In genomic region chr20:35849726-35850125, GRCh38 we compare ENCODE assay signal across 13 cellular contexts.
DNase-seq lines count a peak whose midpoint lies in the region; ATAC-seq, FAIRE-seq and TF ChIP-seq lines count a peak whose summit lies in the region.
"Had no signal": no experiment of that assay in that cellular context is flagged by ENCODE, and none has a peak within 500 bp of the region (broad histone marks: within the 10 kb centered on the region; RNA-seq: fewer than 3 reads in every experiment).

No MANE protein-coding gene starts in this region.

- CTCF ChIA-PET in HepG2 (lab: Yijun Ruan, JAX; ENCODE audit: low intra/inter-chr PET ratio, low total read pairs) (no interaction called here), A673 (lab: Charles Lee) (no interaction called here)

- peaks cover 1% of the 10 kb centered on the region for H3K9me3 Mint-ChIP-seq in astrocyte (ENCODE audit: unreplicated experiment)
- H3K9me3 Mint-ChIP-seq in nephron progenitor cell = peaks cover 4% of the 10 kb centered on the region

- no peak overlapping the region for H2AFZ ChIP-seq in astrocyte (ENCODE audit: low read depth, low read length)
- H2AFZ ChIP-seq in HepG2 (ENCODE audit: low read length) = no peak overlapping the region

- H4K20me1 ChIP-seq in astrocyte (ENCODE audit: insufficient read depth, low read length) (peaks cover 14% of the 10 kb centered on the region), HepG2 (ENCODE audit: insufficient read depth, low read length) (no peaks in the 10 kb centered on the region)

- H3K4me1 ChIP-seq in HUES64 (ENCODE audit: insufficient read depth, low read length) = no peaks in the 10 kb centered on the region
- no peaks in the 10 kb centered on the region for H3K4me1 ChIP-seq in astrocyte (ENCODE audit: insufficient read depth, low read length)
- peaks cover 6% of the 10 kb centered on the region for H3K4me1 ChIP-seq in HepG2 (ENCODE audit: insufficient read depth, low read length)
- no peaks in the 10 kb centered on the region for H3K4me1 ChIP-seq in A673 (ENCODE audit: insufficient read depth, low read length, poor library complexity, severe bottlenecking)

- H3K4me1 Mint-ChIP-seq in astrocyte (ENCODE audit: low read depth, unreplicated experiment) (peaks cover 11% of the 10 kb centered on the region), nephron progenitor cell (peaks cover 9% of the 10 kb centered on the region)

- WGBS in HUES64 = 92% methylated on average over 4 of the region's 4 CpGs
- 88% methylated on average over 4 of the region's 4 CpGs for WGBS in HepG2 (ENCODE audit: low lambda C conversion rate)

- TF ChIP-seq EP300 in HepG2 (IDR thresholded peaks at IDR 0.05; ENCODE audit: low read depth in 2 of 2, low read length in 2 of 2) = no peak
- TF ChIP-seq EP300 in HepG2 (CRISPR knock-in tag; IDR thresholded peaks at IDR 0.05; ENCODE audit: borderline replicate concordance) = no peak

- H3K4me3 ChIP-seq in HUES64 (ENCODE audit: low read length) (no peak overlapping the region), astrocyte (ENCODE audit: insufficient read depth, low read depth, low read length) (no peak overlapping the region), HepG2 (replicated peaks in 1 of 3; ENCODE audit: insufficient read depth in 1 of 3, low read depth in 2 of 3, low read length in 3 of 3) (no peak overlapping the region), A673 (ENCODE audit: low read depth, low read length, poor library complexity, severe bottlenecking) (no peak overlapping the region)
- H3K4me3 ChIP-seq: esophagus muscularis mucosa, left ventricle myocardium inferior had no signal

- H3K9me3 ChIP-seq in HUES64 (ENCODE audit: insufficient read depth, low read depth, low read length) = no peaks in the 10 kb centered on the region
- H3K9me3 ChIP-seq in astrocyte (ENCODE audit: insufficient read depth, low read depth, low read length) = no peaks in the 10 kb centered on the region
- no peaks in the 10 kb centered on the region for H3K9me3 ChIP-seq in HepG2 (ENCODE audit: low read length)
- H3K9me3 ChIP-seq in A673 (ENCODE audit: low read depth, low read length, poor library complexity, severe bottlenecking) = no peaks in the 10 kb centered on the region
- H3K9me3 ChIP-seq: esophagus muscularis mucosa, left ventricle myocardium inferior had no signal

- H3K4me3 Mint-ChIP-seq in astrocyte (ENCODE audit: unreplicated experiment) (no peak overlapping the region), nephron progenitor cell (no peak overlapping the region)

- H3K36me3 Mint-ChIP-seq in astrocyte (ENCODE audit: low read depth, unreplicated experiment) (peaks cover 34% of the 10 kb centered on the region), nephron progenitor cell (ENCODE audit: low read depth) (peaks cover 69% of the 10 kb centered on the region)

- POLR2A ChIA-PET in HepG2 (lab: Yijun Ruan, JAX) (interaction anchor here (0.5 to 1.7 kb wide), 3 partner anchors 9 to 107 kb away, joined by 3 to 6 read pairs (median 3); partner anchors contain the start of gene RBM39), A673 (lab: Charles Lee; ENCODE audit: low non-redundant PET) (interaction anchor here (0.6 kb wide), 1 partner anchor 17 kb away, joined by 3 read pairs; no protein-coding TSS in a partner anchor)

- no TSS peak for BruUV-seq in HepG2 (replicated peaks; lab: Mats Ljungman, UMichigan)
- no TSS peak for BruUV-seq in A673 (replicated peaks; lab: Mats Ljungman, UMichigan)

- ATAC-seq in HepG2 = no peak

- FAIRE-seq in astrocyte (lab: Jason Lieb, UNC) = no peak
- FAIRE-seq in HepG2 (lab: Jason Lieb, UNC) = no peak
- FAIRE-seq: urothelium cell line had no signal

- TF ChIP-seq RAD21 in HepG2 (CRISPR knock-in tag; IDR thresholded peaks at IDR 0.05) = no peak

- H3K36me3 ChIP-seq in HUES64 (ENCODE audit: insufficient read depth, low read length) = peaks cover 56% of the 10 kb centered on the region
- H3K36me3 ChIP-seq in astrocyte (ENCODE audit: insufficient read depth, low read length) = peaks cover 2% of the 10 kb centered on the region
- H3K36me3 ChIP-seq in HepG2 (replicated peaks in 1 of 2; ENCODE audit: control insufficient read depth in 1 of 2, insufficient read depth in 2 of 2, low read length in 2 of 2) = peaks cover 17 to 27% of the 10 kb centered on the region in 2 experiments
- peaks cover 2% of the 10 kb centered on the region for H3K36me3 ChIP-seq in A673 (ENCODE audit: insufficient read depth, low read length, poor library complexity, severe bottlenecking)

- H3K27me3 ChIP-seq in HUES64 (ENCODE audit: insufficient read depth, low read length) = no peaks in the 10 kb centered on the region
- H3K27me3 ChIP-seq in astrocyte (ENCODE audit: insufficient read depth, low read length) = no peaks in the 10 kb centered on the region
- no peaks in the 10 kb centered on the region for H3K27me3 ChIP-seq in HepG2 (ENCODE audit: control insufficient read depth in 1 of 2, insufficient read depth in 2 of 2, low read length in 2 of 2)
- no peaks in the 10 kb centered on the region for H3K27me3 ChIP-seq in A673 (replicated peaks; ENCODE audit: insufficient read depth, low read depth, low read length, poor library complexity)
- H3K27me3 ChIP-seq: esophagus muscularis mucosa had no signal

- peak overlapping the region; percentile 16 for H3K27ac Mint-ChIP-seq in astrocyte (ENCODE audit: unreplicated experiment)
- peak overlapping the region; percentile 21 for H3K27ac Mint-ChIP-seq in nephron progenitor cell

- H3K27ac ChIP-seq in HUES64 (ENCODE audit: low read depth, low read length) (peak overlapping the region; percentile 12; the same call in 1 of the 2 replicates), astrocyte (ENCODE audit: low read depth, low read length) (no peak overlapping the region), HepG2 (ENCODE audit: extremely low read length, insufficient read depth, low read length) (no peak overlapping the region), A673 (ENCODE audit: low read depth, low read length, poor library complexity, severe bottlenecking) (no peak overlapping the region)
- H3K27ac ChIP-seq: esophagus muscularis mucosa, left ventricle myocardium inferior had no signal

- H3K27me3 Mint-ChIP-seq in astrocyte (ENCODE audit: low read depth, unreplicated experiment) (no peaks in the 10 kb centered on the region), nephron progenitor cell (ENCODE audit: low read depth, poor library complexity) (no peaks in the 10 kb centered on the region)

- no peak for TF ChIP-seq POLR2A in HepG2 (IDR thresholded peaks at IDR 0.05; ENCODE audit: insufficient read depth in 1 of 2, low read depth in 2 of 2, low read length in 2 of 2)

- peak; percentile 14 for DNase-seq in AG20443 (ENCODE audit: low spot score)
- no peak for DNase-seq in astrocyte (ENCODE audit: low read depth)
- DNase-seq in nephron progenitor cell = no peak
- no peak for DNase-seq in central memory CD4-positive, alpha-beta T cell
- no peak for DNase-seq in stimulated activated CD4-positive, alpha-beta T cell treated with anti-CD3 and anti-CD28 coated beads, Interleukin-4, amount 100 ng/mL, for 24 hours
- no peak for DNase-seq in HepG2 (ENCODE audit: low spot score)
- no peak for DNase-seq in A673 (ENCODE audit: low spot score)
- DNase-seq: activated CD4-positive, alpha-beta T cell treated with anti-CD3 and anti-CD28 coated beads for 4 hours; AML-193; left ventricle myocardium inferior had no signal

- no peaks in the 10 kb centered on the region for H3K79me2 ChIP-seq in astrocyte (ENCODE audit: insufficient read depth, low read length)
- no peaks in the 10 kb centered on the region for H3K79me2 ChIP-seq in HepG2 (ENCODE audit: insufficient read depth, low read length)

- intact Hi-C loops in HepG2 (cut with micrococcal nuclease; ENCODE audit: unreplicated experiment) = no loop called here
- intact Hi-C loops in A673 (cut with micrococcal nuclease; ENCODE audit: unreplicated experiment) = no loop called here

- in situ Hi-C loops in HepG2 (cut with HindIII; ENCODE audit: extremely low pct_ligation_motif_present, low pct_unique_long_range_greater_than_20kb) = no loop called here

- H3K9ac ChIP-seq in HUES64 (ENCODE audit: low read depth, low read length) (no peak overlapping the region), astrocyte (ENCODE audit: low read length) (no peak overlapping the region), HepG2 (ENCODE audit: insufficient read depth, low read depth, low read length) (no peak overlapping the region)

- no peak for TF ChIP-seq CTCF in astrocyte (IDR thresholded peaks at IDR 0.05; ENCODE audit: insufficient read depth, low read depth, low read length)
- no peak for TF ChIP-seq CTCF in nephron progenitor cell (IDR thresholded peaks at IDR 0.05)
- no peak for TF ChIP-seq CTCF in HepG2 (CRISPR knock-in tag; IDR thresholded peaks at IDR 0.05)
- TF ChIP-seq CTCF in A673 (conservative IDR thresholded peaks at IDR 0.05; ENCODE audit: low read depth, low read length) = no peak

- no peak overlapping the region for H3K4me2 ChIP-seq in astrocyte (ENCODE audit: low read length)
- H3K4me2 ChIP-seq in HepG2 (ENCODE audit: low read depth, low read length) = no peak overlapping the region

TF ChIP-seq in HepG2, 621 proteins besides CTCF, POLR2A, EP300 and RAD21 (continues in another document):
- TF ChIP-seq AGO1 (IDR thresholded peaks at IDR 0.05; ENCODE audit: low read depth, low read length, poor library complexity, severe bottlenecking) (no peak), SMC3 (IDR thresholded peaks at IDR 0.05; ENCODE audit: low read length) (no peak), USF2 (IDR thresholded peaks at IDR 0.05; ENCODE audit: low read depth, low read length) (no peak), USF2 (CRISPR knock-in tag; IDR thresholded peaks at IDR 0.05; ENCODE audit: borderline replicate concordance) (no peak), NFIC (IDR thresholded peaks at IDR 0.05; ENCODE audit: low read length) (no peak)
